In the genomic region with DNA sequence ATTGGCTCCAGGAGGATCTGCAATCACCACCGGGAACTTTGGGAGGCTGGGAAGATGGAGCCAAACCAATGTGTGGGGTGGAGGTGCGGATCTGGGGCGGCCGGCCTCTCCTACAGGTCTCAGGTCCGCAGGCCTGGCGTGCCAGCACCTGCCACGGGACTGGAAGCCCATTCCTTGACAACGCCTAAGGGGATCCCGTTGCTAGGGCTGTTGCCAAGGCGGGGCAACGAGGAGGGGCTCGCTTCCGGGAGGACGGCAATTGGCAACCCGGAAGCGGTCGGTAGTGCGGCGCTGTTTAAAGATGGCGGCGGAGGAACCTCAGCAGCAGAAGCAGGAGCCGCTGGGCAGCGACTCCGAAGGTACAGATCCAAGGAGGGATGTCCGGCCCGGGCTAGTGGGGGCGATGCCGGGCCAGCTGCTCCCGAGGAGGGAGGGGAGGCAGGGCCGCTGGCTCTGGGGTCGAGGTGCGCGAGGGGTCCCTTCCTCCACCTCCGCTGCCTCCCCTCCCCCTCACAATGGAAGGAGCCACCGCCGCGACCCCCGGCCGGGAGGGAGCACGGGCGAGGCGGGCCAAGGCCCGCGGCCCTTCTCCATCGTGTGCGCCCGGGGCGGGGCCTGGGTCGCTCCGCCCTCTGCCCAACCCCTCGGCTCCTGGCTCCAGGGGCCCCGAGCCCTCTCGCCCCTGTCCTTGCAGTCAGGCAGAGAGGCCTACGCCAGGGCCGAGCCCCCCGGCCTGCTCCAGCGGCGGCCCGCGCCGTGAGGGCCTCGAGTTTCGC, we compare ENCODE assay signal across 8 cellular contexts. TPM values are rescaled to one million over a fixed set of nuclear protein-coding genes. Genes with fewer than 3 reads are reported as not detected.
DNase-seq lines count a peak whose midpoint lies in the region; ATAC-seq and TF ChIP-seq lines count a peak whose summit lies in the region.

A gene with protein sequence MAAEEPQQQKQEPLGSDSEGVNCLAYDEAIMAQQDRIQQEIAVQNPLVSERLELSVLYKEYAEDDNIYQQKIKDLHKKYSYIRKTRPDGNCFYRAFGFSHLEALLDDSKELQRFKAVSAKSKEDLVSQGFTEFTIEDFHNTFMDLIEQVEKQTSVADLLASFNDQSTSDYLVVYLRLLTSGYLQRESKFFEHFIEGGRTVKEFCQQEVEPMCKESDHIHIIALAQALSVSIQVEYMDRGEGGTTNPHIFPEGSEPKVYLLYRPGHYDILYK (plus strand): TSS at position 283 of the 776 bp plus-strand sequence. CDS start 19 bp downstream, at position 302.

- DNase-seq in 8988T (peak; percentile 95), NCI-H2171 treated with DMSO at 0.1 percent for 48 hours (lab: John Stamatoyannopoulos, UW) (peak; percentile 89), breast epithelium (ENCODE audit: low spot score in 2 of 2) (peak; percentile 93 to 97)

- intact Hi-C loops in breast epithelium (cut with DNase I; ENCODE audit: low total_unique reads): no loop called here

- peak within 1 kb of the TSS; percentile 99 for H3K27ac ChIP-seq in VCaP
- peak within 1 kb of the TSS; percentile 91 to 93 for H3K27ac ChIP-seq in breast epithelium
- peak within 1 kb of the TSS; percentile 97 for H3K27ac ChIP-seq in iPS-20b (ENCODE audit: low read length)
- peak within 1 kb of the TSS; percentile 76 for H3K27ac ChIP-seq in skeletal muscle tissue (ENCODE audit: low read depth, low read length)

- H3K27me3 ChIP-seq in breast epithelium (no peaks in the 10 kb centered on the region), iPS-20b (ENCODE audit: insufficient read depth, low read length) (no peaks in the 10 kb centered on the region), skeletal muscle tissue (ENCODE audit: control insufficient read depth in 3 of 3, insufficient read depth in 3 of 3, low read length in 3 of 3) (no peaks in the 10 kb centered on the region)

- TF ChIP-seq CTCF in VCaP (conservative IDR thresholded peaks at IDR 0.05): no peak
- peak in 1 of 3 donors; percentile 4 for TF ChIP-seq CTCF in breast epithelium (IDR thresholded peaks at IDR 0.05)

- peaks cover 0 to 2% of the 10 kb centered on the region in 2 donors for H3K4me1 ChIP-seq in breast epithelium
- peaks cover 12% of the 10 kb centered on the region for H3K4me1 ChIP-seq in iPS-20b (ENCODE audit: insufficient read depth, low read length)
- H3K4me1 ChIP-seq in skeletal muscle tissue (ENCODE audit: control insufficient read depth in 3 of 3, insufficient read depth in 3 of 3, low read length in 3 of 3): peaks cover 18 to 28% (median 21%) of the 10 kb centered on the region in 3 donors

- peak; percentile 60 for ATAC-seq in HG03097 (IDR thresholded peaks at IDR 0.05; ENCODE audit: low FRiP score, unreplicated experiment)

- H3K36me3 ChIP-seq in breast epithelium: no peaks in the 10 kb centered on the region
- peaks cover 36% of the 10 kb centered on the region for H3K36me3 ChIP-seq in iPS-20b (ENCODE audit: insufficient read depth, low read depth, low read length)
- H3K36me3 ChIP-seq in skeletal muscle tissue (ENCODE audit: control insufficient read depth in 3 of 3, insufficient read depth in 3 of 3, low read length in 3 of 3): peaks cover 7 to 18% (median 11%) of the 10 kb centered on the region in 3 donors

- peak; percentile 81 for TF ChIP-seq POLR2A in GM18526 (IDR thresholded peaks at IDR 0.05; ENCODE audit: extremely low read depth, insufficient read length)
- peak; percentile 21 for TF ChIP-seq POLR2A in breast epithelium (IDR thresholded peaks at IDR 0.05)

- H3K9me3 ChIP-seq in breast epithelium (no peaks in the 10 kb centered on the region), iPS-20b (ENCODE audit: insufficient read depth, low read depth, low read length) (no peaks in the 10 kb centered on the region), skeletal muscle tissue (ENCODE audit: control insufficient read depth in 3 of 3, low read length in 3 of 3) (no peaks in the 10 kb centered on the region)

- peak within 1 kb of the TSS; percentile 90 to 100 (median 99) for H3K4me3 ChIP-seq in breast epithelium
- peak within 1 kb of the TSS; percentile 75 for H3K4me3 ChIP-seq in iPS-20b (ENCODE audit: low read length)
- peak within 1 kb of the TSS; percentile 80 to 94 (median 89) for H3K4me3 ChIP-seq in skeletal muscle tissue (ENCODE audit: low read length in 3 of 3)

- H3K9ac ChIP-seq in iPS-20b (ENCODE audit: low read depth, low read length): peak within 1 kb of the TSS; percentile 96
- peak within 1 kb of the TSS; percentile 87 to 92 (median 92) for H3K9ac ChIP-seq in skeletal muscle tissue (ENCODE audit: low read depth in 1 of 3, low read length in 3 of 3)

RNA-seq across cellular contexts. Expression of the gene that starts here (rescaled TPM):
- total RNA-seq in breast epithelium: 10 to 100 TPM; 50.9 to 81.4 (median 79.3) TPM
- 18.3 TPM for total RNA-seq in skeletal muscle tissue

Comparison
In these comparisons a context has a peak if more than half of its experiments do, and no peak if none do; other contexts are left out.
1. Peak in every context shown above with its lines: DNase-seq, ATAC-seq, H3K4me3 ChIP-seq and H3K27ac ChIP-seq.